Comparison of ENCODE assay signal across 27 cellular contexts in genomic region chr3:90134090-90134489, GRCh38.
"Had no signal": no experiment of that assay in that cellular context is flagged by ENCODE, and none has a peak within 500 bp of the region (broad histone marks: within the 10 kb centered on the region; RNA-seq: fewer than 3 reads in every experiment).

No MANE protein-coding gene starts in this region.

- H3K79me2 ChIP-seq: hepatocyte had no signal

- ATAC-seq: effector memory CD8-positive, alpha-beta T cell; esophagus mucosa; foreskin keratinocyte; gastrocnemius medialis; gastroesophageal sphincter; heart left ventricle; heart right ventricle had no signal

- H3K27me3 ChIP-seq: colonic mucosa, dorsolateral prefrontal cortex, esophagus muscularis mucosa, esophagus squamous epithelium, foreskin keratinocyte, gastrocnemius medialis, gastroesophageal sphincter, heart left ventricle, heart right ventricle, hepatocyte had no signal

- FAIRE-seq: endothelial cell of umbilical vein had no signal

- H3K4me2 ChIP-seq: hepatocyte had no signal

- H3K36me3 ChIP-seq: colonic mucosa, esophagus muscularis mucosa, esophagus squamous epithelium, gastrocnemius medialis, gastroesophageal sphincter, heart left ventricle, heart right ventricle had no signal

- H2AFZ ChIP-seq: hepatocyte had no signal

- H3K4me3 ChIP-seq: colonic mucosa, coronary artery, dorsolateral prefrontal cortex, esophagus muscularis mucosa, esophagus squamous epithelium, gastrocnemius medialis, gastroesophageal sphincter, heart left ventricle, heart right ventricle, hepatocyte had no signal

- DNase-seq: colonic mucosa; cortex of kidney; dermis blood vessel endothelial cell; dorsolateral prefrontal cortex; effector CD4-positive, alpha-beta T cell; effector CD8-positive, alpha-beta T cell; effector memory CD4-positive, alpha-beta T cell; effector memory CD8-positive, alpha-beta T cell; endodermal cell; erythroblast; esophagus squamous epithelium; foreskin fibroblast; foreskin keratinocyte; foreskin melanocyte; gastrocnemius medialis; glutamatergic neuron; head of caudate nucleus; heart left ventricle; heart right ventricle had no signal

- H3K4me1 ChIP-seq: colonic mucosa, esophagus muscularis mucosa, esophagus squamous epithelium, foreskin keratinocyte, gastrocnemius medialis, gastroesophageal sphincter, heart left ventricle, heart right ventricle had no signal

- H3K27ac Mint-ChIP-seq: dendritic cell treated with granulocyte-macrophage colony-stimulating factor and Interleukin-4, amounts not matched to agents 40 ng/mL and 50 ng/mL, for 4 days; effector memory CD8-positive, alpha-beta T cell had no signal

- H3K9me3 ChIP-seq: colonic mucosa, esophagus muscularis mucosa, esophagus squamous epithelium, gastrocnemius medialis, gastroesophageal sphincter, heart left ventricle had no signal

- H3K4me3 Mint-ChIP-seq: dendritic cell treated with granulocyte-macrophage colony-stimulating factor and Interleukin-4, amounts not matched to agents 40 ng/mL and 50 ng/mL, for 4 days; effector memory CD8-positive, alpha-beta T cell; endodermal cell had no signal

- H3K27ac ChIP-seq: colonic mucosa, coronary artery, dorsolateral prefrontal cortex, epithelial cell of prostate, esophagus muscularis mucosa, esophagus squamous epithelium, foreskin keratinocyte, gastrocnemius medialis, gastroesophageal sphincter, heart left ventricle, heart right ventricle, hepatocyte had no signal

- H3K27me3 Mint-ChIP-seq: dendritic cell treated with granulocyte-macrophage colony-stimulating factor and Interleukin-4, amounts not matched to agents 40 ng/mL and 50 ng/mL, for 4 days; effector memory CD8-positive, alpha-beta T cell had no signal

- H3K9me3 Mint-ChIP-seq: dendritic cell treated with granulocyte-macrophage colony-stimulating factor and Interleukin-4, amounts not matched to agents 40 ng/mL and 50 ng/mL, for 4 days; endodermal cell had no signal
